24 cellular contexts compared by ENCODE assay signal in the genomic region with DNA sequence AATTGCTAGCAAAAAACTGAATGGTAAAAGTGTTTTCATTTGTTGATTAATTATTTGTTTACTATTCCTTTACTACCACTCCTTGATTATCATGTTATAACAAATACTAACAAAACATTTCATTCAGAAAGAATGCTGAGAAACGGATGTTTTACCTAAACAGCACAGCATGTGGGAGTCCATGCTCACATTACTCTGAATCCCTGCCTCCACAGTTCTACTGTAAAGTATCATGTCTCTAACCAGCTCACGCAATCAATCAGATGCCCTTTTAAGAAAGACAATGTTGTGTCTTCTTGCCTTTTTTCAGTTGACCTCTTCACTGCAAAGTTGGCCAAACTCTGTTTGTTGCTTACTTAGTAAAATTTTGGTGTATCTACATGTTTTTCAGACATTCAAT.
DNase-seq lines count a peak whose midpoint lies in the region; ATAC-seq, FAIRE-seq and TF ChIP-seq lines count a peak whose summit lies in the region.
"Had no signal": no experiment of that assay in that cellular context is flagged by ENCODE, and none has a peak within 500 bp of the region (broad histone marks: within the 10 kb centered on the region; RNA-seq: fewer than 3 reads in every experiment).

No MANE protein-coding gene starts in this region.

- POLR2A ChIA-PET in H1 (lab: Charles Lee; ENCODE audit: partially characterized antibody): no interaction called here

- H2BK15ac ChIP-seq in H1 (ENCODE audit: low read length): no peak overlapping the region

- H3K23me2 ChIP-seq in H1 (ENCODE audit: low read depth, low read length): no peaks in the 10 kb centered on the region

- H2AFZ ChIP-seq in H1 (ENCODE audit: low read length): 0 out of 2 replicates have a peak overlapping the region, but pooled peaks have one; percentile 37

- H3K79me2 ChIP-seq in H1 (ENCODE audit: control insufficient read depth in 1 of 2, insufficient read depth in 2 of 2, low read length in 2 of 2): no peaks in the 10 kb centered on the region

- no peak overlapping the region for H2AK5ac ChIP-seq in H1 (ENCODE audit: low read depth, low read length)

- no peak overlapping the region for H4K5ac ChIP-seq in H1 (ENCODE audit: insufficient read length, low read depth, low read length)

- H3K4me3 ChIP-seq in HUES64 (ENCODE audit: low read length): no peak overlapping the region
- H3K4me3 ChIP-seq in H1 (ENCODE audit: extremely low read depth in 1 of 4, insufficient read depth in 2 of 4, low read depth in 3 of 4, low read length in 4 of 4): no peak overlapping the region
- H3K4me3 ChIP-seq in gastrocnemius medialis: no peak overlapping the region
- H3K4me3 ChIP-seq: BLaER1 had no signal

- H3K9ac ChIP-seq in HUES64 (ENCODE audit: low read depth, low read length): no peak overlapping the region
- no peak overlapping the region for H3K9ac ChIP-seq in H1 (replicated peaks in 1 of 4; ENCODE audit: extremely low read depth in 1 of 4, low read depth in 3 of 4, low read length in 3 of 4)
- H3K9ac ChIP-seq: BLaER1 had no signal

- no peaks in the 10 kb centered on the region for H3K9me3 ChIP-seq in HUES64 (ENCODE audit: insufficient read depth, low read depth, low read length)
- no peaks in the 10 kb centered on the region for H3K9me3 ChIP-seq in H1 (ENCODE audit: insufficient read depth in 2 of 2, low read depth in 1 of 2, low read length in 1 of 2)
- H3K9me3 ChIP-seq in gastrocnemius medialis: no peaks in the 10 kb centered on the region
- H3K9me3 ChIP-seq: BLaER1 had no signal

- no peak overlapping the region for H3K4ac ChIP-seq in H1 (replicated peaks; ENCODE audit: insufficient read length, low read depth, low read length)

- no peak overlapping the region for H2BK20ac ChIP-seq in H1 (ENCODE audit: low read length)

- H2BK120ac ChIP-seq in H1 (replicated peaks; ENCODE audit: low read depth, low read length): no peak overlapping the region

- no peak for TF ChIP-seq EP300 in H1 (IDR thresholded peaks at IDR 0.05; ENCODE audit: borderline replicate concordance in 1 of 2, low read depth in 2 of 2, low read length in 2 of 2)

- 0 out of 2 replicates have a peak overlapping the region, but pooled peaks have one; percentile 4 for H2BK12ac ChIP-seq in H1 (ENCODE audit: low read depth, low read length)

- intact Hi-C loops in gastrocnemius medialis (cut with DNase I; ENCODE audit: low total_unique reads): no loop called here

- H3K4me1 ChIP-seq in HUES64 (ENCODE audit: insufficient read depth, low read length) (peaks cover 39% of the 10 kb centered on the region), H1 (replicated peaks in 1 of 4; ENCODE audit: control insufficient read depth in 3 of 4, insufficient read depth in 4 of 4, low read length in 3 of 4) (peaks cover 0 to 17% (median 8%) of the 10 kb centered on the region in 4 experiments; a peak in 4 of 7 replicates), gastrocnemius medialis (no peaks in the 10 kb centered on the region)
- H3K4me1 ChIP-seq: BLaER1 had no signal

- in situ Hi-C loops in gastrocnemius medialis (cut with MboI; ENCODE audit: low sequenced_read_pairs in 4 of 4): no loop called here

- ATAC-seq in gastrocnemius medialis: no peak
- ATAC-seq: Panc1, T-cell had no signal

- H3K14ac ChIP-seq in H1 (ENCODE audit: insufficient read length): no peak overlapping the region

- CTCF ChIA-PET in H1 (lab: Charles Lee; ENCODE audit: partially characterized antibody): interaction anchor here (0.6 to 1.4 kb wide), 2 partner anchors 27 to 157 kb away, joined by 3 read pairs; no protein-coding TSS in a partner anchor

- H3K27ac ChIP-seq in HUES64 (ENCODE audit: low read depth, low read length): peak overlapping the region; percentile 16; the same call in 1 of the 2 replicates
- H3K27ac ChIP-seq in H1 (ENCODE audit: low read depth, low read length): no peak overlapping the region
- H3K27ac ChIP-seq in gastrocnemius medialis: no peak overlapping the region
- H3K27ac ChIP-seq: BLaER1, RWPE1 had no signal

- no peak for TF ChIP-seq RAD21 in H1 (IDR thresholded peaks at IDR 0.05 in 1 of 2, conservative IDR thresholded peaks at IDR 0.05 in 1 of 2; ENCODE audit: low read depth in 2 of 2, low read length in 2 of 2)

- no peaks in the 10 kb centered on the region for H3K79me1 ChIP-seq in H1 (ENCODE audit: low read depth, low read length)

- H2BK5ac ChIP-seq in H1 (ENCODE audit: low read depth, low read length): no peak overlapping the region

- peak overlapping the region; percentile 16 to 20; a peak in 2 of 4 replicates for H3K4me2 ChIP-seq in H1 (ENCODE audit: insufficient read depth in 1 of 2, low read depth in 2 of 2, low read length in 2 of 2)
- H3K4me2 ChIP-seq: BLaER1 had no signal

- TF ChIP-seq CTCF in H1 (IDR thresholded peaks at IDR 0.05; ENCODE audit: control extremely low read depth in 1 of 3, insufficient read depth in 1 of 3, low read depth in 1 of 3, low read length in 3 of 3): no peak
- TF ChIP-seq CTCF in gastrocnemius medialis (IDR thresholded peaks at IDR 0.05 in 4 of 5, conservative IDR thresholded peaks at IDR 0.05 in 1 of 5): no peak

- 41% methylated on average over 2 of the region's 2 CpGs for WGBS in HUES64
- 29% methylated on average over 2 of the region's 2 CpGs; no CpG with 5 or more reads in 1 of the 2 experiments for WGBS in H1 (ENCODE audit: extremely low coverage in 1 of 2, insufficient coverage in 1 of 2, insufficient read length in 1 of 2, insufficient replicate concordance in 2 of 2, low coverage in 1 of 2, low lambda C conversion rate in 2 of 2, missing lambda C conversion rate in 1 of 2), 2 experiments

- H3K36me3 ChIP-seq in HUES64 (ENCODE audit: insufficient read depth, low read length): no peaks in the 10 kb centered on the region
- H3K36me3 ChIP-seq in H1 (ENCODE audit: control insufficient read depth in 2 of 4, insufficient read depth in 4 of 4, low read length in 3 of 4): no peaks in the 10 kb centered on the region
- H3K36me3 ChIP-seq in gastrocnemius medialis: no peaks in the 10 kb centered on the region
- H3K36me3 ChIP-seq: BLaER1 had no signal

- no peaks in the 10 kb centered on the region for H3K27me3 ChIP-seq in HUES64 (ENCODE audit: insufficient read depth, low read length)
- H3K27me3 ChIP-seq in H1 (replicated peaks in 1 of 4; ENCODE audit: control insufficient read depth in 3 of 4, extremely low read depth in 1 of 4, insufficient read depth in 3 of 4, low read length in 3 of 4): no peaks in the 10 kb centered on the region
- no peaks in the 10 kb centered on the region for H3K27me3 ChIP-seq in gastrocnemius medialis
- H3K27me3 ChIP-seq: BLaER1 had no signal

- TF ChIP-seq POLR2A in GM12892 (IDR thresholded peaks at IDR 0.05; ENCODE audit: low read depth, low read length): no peak
- no peak for TF ChIP-seq POLR2A in H1 (IDR thresholded peaks at IDR 0.05; ENCODE audit: control extremely low read depth in 1 of 2, low read depth in 2 of 2, low read length in 2 of 2)
- TF ChIP-seq POLR2A in gastrocnemius medialis (IDR thresholded peaks at IDR 0.05): no peak

- H3K18ac ChIP-seq in H1 (ENCODE audit: extremely low read depth, low read length): no peak overlapping the region

- DNase-seq in GM12892 (ENCODE audit: insufficient read length) (no peak), H1 (ENCODE audit: low read depth in 1 of 2, low spot score in 2 of 2) (no peak), iPS-NIHi11 (ENCODE audit: low spot score) (peak; percentile 23), gastrocnemius medialis (no peak), NCI-H345 (lab: John Stamatoyannopoulos, UW) (no peak), NCI-H2196 treated with DMSO at 0.1 percent for 48 hours (lab: John Stamatoyannopoulos, UW; ENCODE audit: unreplicated experiment) (no peak), HTR-8/SVneo (ENCODE audit: insufficient read length, low spot score) (no peak)
- DNase-seq: CD4-positive, CD25-positive, alpha-beta regulatory T cell; DMS79; EL; GDM1; KBM-7; MV-4-11; NCI-H1105; NCI-H1436 treated with DMSO at 0.1 percent for 48 hours; NCI-H187 treated with DMSO at 0.1 percent for 48 hours; SHP77; T-cell had no signal

- H3K23ac ChIP-seq in H1 (ENCODE audit: insufficient read length): no peak overlapping the region

- no peaks in the 10 kb centered on the region for H4K20me1 ChIP-seq in H1 (replicated peaks in 1 of 2; ENCODE audit: control insufficient read depth in 1 of 2, insufficient read depth in 2 of 2, low read length in 2 of 2)
- H4K20me1 ChIP-seq: BLaER1 had no signal

- FAIRE-seq in GM12892 (lab: Jason Lieb, UNC) (peak; percentile 33), H1 (lab: Jason Lieb, UNC) (no peak), HTR-8/SVneo (lab: Jason Lieb, UNC) (no peak)
- FAIRE-seq: D721Med, GM12891 had no signal

- no peak overlapping the region for H4K8ac ChIP-seq in H1 (ENCODE audit: extremely low read depth, insufficient read depth, low read length)

- no peak overlapping the region for H3K56ac ChIP-seq in H1 (replicated peaks; ENCODE audit: insufficient read length, low read depth, low read length)

- no peak overlapping the region for H4K91ac ChIP-seq in H1 (replicated peaks; ENCODE audit: insufficient read length, low read length)

TF ChIP-seq in H1, 55 proteins besides CTCF, POLR2A, EP300 and RAD21:
- TF ChIP-seq SP2 (IDR thresholded peaks at IDR 0.05; ENCODE audit: low read length): no peak
- no peak for TF ChIP-seq POU5F1 (IDR thresholded peaks at IDR 0.05; ENCODE audit: low read depth, low read length)
- TF ChIP-seq KDM5A (IDR thresholded peaks at IDR 0.05; ENCODE audit: low read length): no peak
- no peak for TF ChIP-seq JUN (IDR thresholded peaks at IDR 0.05; ENCODE audit: low read depth, low read length)
- no peak for TF ChIP-seq CHD1 (IDR thresholded peaks at IDR 0.05; ENCODE audit: low read depth, low read length)
- TF ChIP-seq HDAC6 (IDR thresholded peaks at IDR 0.05; ENCODE audit: low read depth, low read length): no peak
- TF ChIP-seq, protein P1, sequence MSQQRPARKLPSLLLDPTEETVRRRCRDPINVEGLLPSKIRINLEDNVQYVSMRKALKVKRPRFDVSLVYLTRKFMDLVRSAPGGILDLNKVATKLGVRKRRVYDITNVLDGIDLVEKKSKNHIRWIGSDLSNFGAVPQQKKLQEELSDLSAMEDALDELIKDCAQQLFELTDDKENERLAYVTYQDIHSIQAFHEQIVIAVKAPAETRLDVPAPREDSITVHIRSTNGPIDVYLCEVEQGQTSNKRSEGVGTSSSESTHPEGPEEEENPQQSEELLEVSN (IDR thresholded peaks at IDR 0.05): no peak
- no peak for TF ChIP-seq POLR2AphosphoS5 (IDR thresholded peaks at IDR 0.05; ENCODE audit: low read depth, low read length)
TF ChIP-seq in H1: peak in this region for 0.
